Comparison of ENCODE assay signal across 1 cellular context in the genomic region with DNA sequence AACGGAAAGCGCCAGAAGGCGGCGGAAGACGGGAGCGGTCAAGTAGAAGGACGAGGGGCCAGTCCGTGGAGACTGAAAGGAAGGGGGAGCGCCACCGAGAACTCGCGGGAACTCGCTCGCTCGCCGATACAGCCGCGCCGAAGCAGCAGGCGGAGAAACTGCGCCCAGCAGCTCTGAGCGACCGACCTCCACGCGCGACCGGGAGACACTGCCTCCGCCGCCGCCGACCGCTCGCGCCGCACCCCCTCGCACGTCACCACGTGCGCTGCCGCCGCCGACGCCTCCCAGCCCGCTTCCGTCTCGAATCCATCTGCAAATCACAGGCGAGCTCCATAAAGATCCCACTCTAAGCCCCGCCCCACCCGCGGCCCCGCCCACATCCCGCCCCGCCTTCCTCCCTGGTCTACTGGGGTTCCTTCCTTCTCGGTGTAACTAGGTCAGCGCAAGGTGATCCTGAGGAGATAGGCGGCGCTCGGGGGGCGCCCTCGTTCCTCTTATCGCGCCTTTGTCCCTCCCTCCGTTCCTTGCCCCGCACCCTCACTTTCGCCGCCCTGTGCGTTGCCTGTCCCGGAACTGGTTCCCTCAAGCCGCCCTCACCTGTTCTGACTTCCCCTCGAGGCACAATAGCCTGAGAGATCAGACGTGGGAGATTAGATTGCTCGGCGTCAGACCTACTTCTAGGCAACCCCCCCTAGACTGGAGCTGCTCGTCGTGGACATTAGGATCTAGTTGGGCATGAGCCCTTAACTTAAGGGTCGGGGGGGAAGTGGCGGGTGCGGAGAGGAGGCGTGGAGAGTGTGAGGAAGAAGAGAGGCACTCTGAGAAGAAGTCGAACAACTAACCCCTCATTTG.
TF ChIP-seq lines count a peak whose summit lies in the region.

A gene (minus strand): TSS at position 210 of the 852 bp plus-strand sequence. CDS start 7,750 bp downstream, outside the sequence.

TF ChIP-seq in HepG2, 621 proteins besides CTCF, POLR2A, EP300 and RAD21 (continued from another document and continues in another):
- TF ChIP-seq, protein P1, sequence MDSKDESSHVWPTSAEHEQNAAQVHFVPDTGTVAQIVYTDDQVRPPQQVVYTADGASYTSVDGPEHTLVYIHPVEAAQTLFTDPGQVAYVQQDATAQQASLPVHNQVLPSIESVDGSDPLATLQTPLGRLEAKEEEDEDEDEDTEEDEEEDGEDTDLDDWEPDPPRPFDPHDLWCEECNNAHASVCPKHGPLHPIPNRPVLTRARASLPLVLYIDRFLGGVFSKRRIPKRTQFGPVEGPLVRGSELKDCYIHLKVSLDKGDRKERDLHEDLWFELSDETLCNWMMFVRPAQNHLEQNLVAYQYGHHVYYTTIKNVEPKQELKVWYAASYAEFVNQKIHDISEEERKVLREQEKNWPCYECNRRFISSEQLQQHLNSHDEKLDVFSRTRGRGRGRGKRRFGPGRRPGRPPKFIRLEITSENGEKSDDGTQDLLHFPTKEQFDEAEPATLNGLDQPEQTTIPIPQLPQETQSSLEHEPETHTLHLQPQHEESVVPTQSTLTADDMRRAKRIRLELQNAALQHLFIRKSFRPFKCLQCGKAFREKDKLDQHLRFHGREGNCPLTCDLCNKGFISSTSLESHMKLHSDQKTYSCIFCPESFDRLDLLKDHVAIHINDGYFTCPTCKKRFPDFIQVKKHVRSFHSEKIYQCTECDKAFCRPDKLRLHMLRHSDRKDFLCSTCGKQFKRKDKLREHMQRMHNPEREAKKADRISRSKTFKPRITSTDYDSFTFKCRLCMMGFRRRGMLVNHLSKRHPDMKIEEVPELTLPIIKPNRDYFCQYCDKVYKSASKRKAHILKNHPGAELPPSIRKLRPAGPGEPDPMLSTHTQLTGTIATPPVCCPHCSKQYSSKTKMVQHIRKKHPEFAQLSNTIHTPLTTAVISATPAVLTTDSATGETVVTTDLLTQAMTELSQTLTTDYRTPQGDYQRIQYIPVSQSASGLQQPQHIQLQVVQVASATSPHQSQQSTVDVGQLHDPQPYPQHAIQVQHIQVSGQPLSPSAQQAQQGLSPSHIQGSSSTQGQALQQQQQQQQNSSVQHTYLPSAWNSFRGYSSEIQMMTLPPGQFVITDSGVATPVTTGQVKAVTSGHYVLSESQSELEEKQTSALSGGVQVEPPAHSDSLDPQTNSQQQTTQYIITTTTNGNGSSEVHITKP (CRISPR knock-in tag; IDR thresholded peaks at IDR 0.05; ENCODE audit: low read depth), result no peak; the same call in 1 of the 2 replicates
- TF ChIP-seq GATA4 (IDR thresholded peaks at IDR 0.05; ENCODE audit: borderline replicate concordance, low read depth), result 0 out of 2 replicates have a peak, but pooled peaks have one; percentile 59
- TF ChIP-seq, protein P2, sequence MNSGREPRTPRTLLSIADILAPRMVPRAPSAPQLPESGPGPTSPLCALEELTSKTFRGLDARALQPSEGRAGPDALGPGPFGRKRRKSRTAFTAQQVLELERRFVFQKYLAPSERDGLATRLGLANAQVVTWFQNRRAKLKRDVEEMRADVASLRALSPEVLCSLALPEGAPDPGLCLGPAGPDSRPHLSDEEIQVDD (CRISPR knock-in tag; IDR thresholded peaks at IDR 0.05; ENCODE audit: borderline replicate concordance), result peak; percentile 30; the same call in 1 of the 2 replicates
- TF ChIP-seq HNF4A (CRISPR knock-in tag; IDR thresholded peaks at IDR 0.05), result no peak
- TF ChIP-seq PHF5A (CRISPR knock-in tag; IDR thresholded peaks at IDR 0.05; ENCODE audit: low read depth, unreplicated experiment), result peak; percentile 16
- peak; percentile 94 for TF ChIP-seq MXI1 (IDR thresholded peaks at IDR 0.05; ENCODE audit: borderline replicate concordance, low read depth, low read length)
- TF ChIP-seq, protein P3, sequence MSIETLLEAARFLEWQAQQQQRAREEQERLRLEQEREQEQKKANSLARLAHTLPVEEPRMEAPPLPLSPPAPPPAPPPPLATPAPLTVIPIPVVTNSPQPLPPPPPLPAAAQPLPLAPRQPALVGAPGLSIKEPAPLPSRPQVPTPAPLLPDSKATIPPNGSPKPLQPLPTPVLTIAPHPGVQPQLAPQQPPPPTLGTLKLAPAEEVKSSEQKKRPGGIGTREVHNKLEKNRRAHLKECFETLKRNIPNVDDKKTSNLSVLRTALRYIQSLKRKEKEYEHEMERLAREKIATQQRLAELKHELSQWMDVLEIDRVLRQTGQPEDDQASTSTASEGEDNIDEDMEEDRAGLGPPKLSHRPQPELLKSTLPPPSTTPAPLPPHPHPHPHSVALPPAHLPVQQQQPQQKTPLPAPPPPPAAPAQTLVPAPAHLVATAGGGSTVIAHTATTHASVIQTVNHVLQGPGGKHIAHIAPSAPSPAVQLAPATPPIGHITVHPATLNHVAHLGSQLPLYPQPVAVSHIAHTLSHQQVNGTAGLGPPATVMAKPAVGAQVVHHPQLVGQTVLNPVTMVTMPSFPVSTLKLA (IDR thresholded peaks at IDR 0.05), result peak; percentile 67
- no peak; the same call in 1 of the 2 replicates for TF ChIP-seq CBFB (CRISPR knock-in tag; IDR thresholded peaks at IDR 0.05)
- TF ChIP-seq TOPORS (CRISPR knock-in tag; IDR thresholded peaks at IDR 0.05), result no peak
- TF ChIP-seq SRY (CRISPR knock-in tag; IDR thresholded peaks at IDR 0.05), result 0 out of 2 replicates have a peak, but pooled peaks have one; percentile 17
- TF ChIP-seq, protein P4, sequence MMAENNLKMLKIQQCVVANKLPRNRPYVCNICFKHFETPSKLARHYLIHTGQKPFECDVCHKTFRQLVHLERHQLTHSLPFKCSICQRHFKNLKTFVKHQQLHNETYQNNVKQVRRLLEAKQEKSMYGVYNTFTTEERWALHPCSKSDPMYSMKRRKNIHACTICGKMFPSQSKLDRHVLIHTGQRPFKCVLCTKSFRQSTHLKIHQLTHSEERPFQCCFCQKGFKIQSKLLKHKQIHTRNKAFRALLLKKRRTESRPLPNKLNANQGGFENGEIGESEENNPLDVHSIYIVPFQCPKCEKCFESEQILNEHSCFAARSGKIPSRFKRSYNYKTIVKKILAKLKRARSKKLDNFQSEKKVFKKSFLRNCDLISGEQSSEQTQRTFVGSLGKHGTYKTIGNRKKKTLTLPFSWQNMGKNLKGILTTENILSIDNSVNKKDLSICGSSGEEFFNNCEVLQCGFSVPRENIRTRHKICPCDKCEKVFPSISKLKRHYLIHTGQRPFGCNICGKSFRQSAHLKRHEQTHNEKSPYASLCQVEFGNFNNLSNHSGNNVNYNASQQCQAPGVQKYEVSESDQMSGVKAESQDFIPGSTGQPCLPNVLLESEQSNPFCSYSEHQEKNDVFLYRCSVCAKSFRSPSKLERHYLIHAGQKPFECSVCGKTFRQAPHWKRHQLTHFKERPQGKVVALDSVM (CRISPR knock-in tag; IDR thresholded peaks at IDR 0.05), result peak; percentile 16; the same call in 1 of the 2 replicates
- no peak for TF ChIP-seq ZNF660 (CRISPR knock-in tag; IDR thresholded peaks at IDR 0.05; ENCODE audit: borderline replicate concordance, low read depth)
- TF ChIP-seq, protein P5, sequence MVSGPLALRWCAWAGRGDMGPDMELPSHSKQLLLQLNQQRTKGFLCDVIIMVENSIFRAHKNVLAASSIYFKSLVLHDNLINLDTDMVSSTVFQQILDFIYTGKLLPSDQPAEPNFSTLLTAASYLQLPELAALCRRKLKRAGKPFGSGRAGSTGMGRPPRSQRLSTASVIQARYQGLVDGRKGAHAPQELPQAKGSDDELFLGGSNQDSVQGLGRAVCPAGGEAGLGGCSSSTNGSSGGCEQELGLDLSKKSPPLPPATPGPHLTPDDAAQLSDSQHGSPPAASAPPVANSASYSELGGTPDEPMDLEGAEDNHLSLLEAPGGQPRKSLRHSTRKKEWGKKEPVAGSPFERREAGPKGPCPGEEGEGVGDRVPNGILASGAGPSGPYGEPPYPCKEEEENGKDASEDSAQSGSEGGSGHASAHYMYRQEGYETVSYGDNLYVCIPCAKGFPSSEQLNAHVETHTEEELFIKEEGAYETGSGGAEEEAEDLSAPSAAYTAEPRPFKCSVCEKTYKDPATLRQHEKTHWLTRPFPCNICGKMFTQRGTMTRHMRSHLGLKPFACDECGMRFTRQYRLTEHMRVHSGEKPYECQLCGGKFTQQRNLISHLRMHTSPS (CRISPR knock-in tag; IDR thresholded peaks at IDR 0.05; ENCODE audit: low read depth), result no peak
- no peak for TF ChIP-seq MIER2 (CRISPR knock-in tag; IDR thresholded peaks at IDR 0.05)
- TF ChIP-seq ZNF24 (IDR thresholded peaks at IDR 0.05), result no peak
- no peak for TF ChIP-seq ZNF720 (CRISPR knock-in tag; IDR thresholded peaks at IDR 0.05)
- no peak; the same call in 1 of the 2 replicates for TF ChIP-seq ZNF790 (CRISPR knock-in tag; IDR thresholded peaks at IDR 0.05; ENCODE audit: borderline replicate concordance)
- TF ChIP-seq ZNF501 (CRISPR knock-in tag; IDR thresholded peaks at IDR 0.05), result peak; percentile 17; the same call in 1 of the 2 replicates
- 0 out of 2 replicates have a peak, but pooled peaks have one; percentile 51 for TF ChIP-seq DNMT1 (CRISPR knock-in tag; IDR thresholded peaks at IDR 0.05)
- TF ChIP-seq ZFP82 (CRISPR knock-in tag; IDR thresholded peaks at IDR 0.05; ENCODE audit: borderline replicate concordance), result no peak
- TF ChIP-seq POLR2G (IDR thresholded peaks at IDR 0.05; ENCODE audit: low read depth, low read length), result peak; percentile 79
- peak; percentile 47 for TF ChIP-seq CREB1 (IDR thresholded peaks at IDR 0.05)
- no peak for TF ChIP-seq CREB1 (CRISPR knock-in tag; IDR thresholded peaks at IDR 0.05)
- TF ChIP-seq, protein P6, sequence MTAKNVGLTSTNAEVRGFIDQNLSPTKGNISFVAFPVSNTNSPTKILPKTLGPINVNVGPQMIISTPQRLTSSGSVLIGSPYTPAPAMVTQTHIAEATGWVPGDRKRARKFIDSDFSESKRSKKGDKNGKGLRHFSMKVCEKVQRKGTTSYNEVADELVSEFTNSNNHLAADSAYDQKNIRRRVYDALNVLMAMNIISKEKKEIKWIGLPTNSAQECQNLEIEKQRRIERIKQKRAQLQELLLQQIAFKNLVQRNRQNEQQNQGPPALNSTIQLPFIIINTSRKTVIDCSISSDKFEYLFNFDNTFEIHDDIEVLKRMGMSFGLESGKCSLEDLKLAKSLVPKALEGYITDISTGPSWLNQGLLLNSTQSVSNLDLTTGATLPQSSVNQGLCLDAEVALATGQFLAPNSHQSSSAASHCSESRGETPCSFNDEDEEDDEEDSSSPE (CRISPR knock-in tag; IDR thresholded peaks at IDR 0.05), result peak; percentile 66; the same call in 1 of the 2 replicates
- TF ChIP-seq NAIF1 (CRISPR knock-in tag; IDR thresholded peaks at IDR 0.05; ENCODE audit: borderline replicate concordance), result peak; percentile 66
- TF ChIP-seq ATF1 (CRISPR knock-in tag; IDR thresholded peaks at IDR 0.05), result no peak
- TF ChIP-seq PTBP1 (IDR thresholded peaks at IDR 0.05; ENCODE audit: low read depth, low read length, poor library complexity, severe bottlenecking), result no peak
- no peak for TF ChIP-seq PLRG1 (conservative IDR thresholded peaks at IDR 0.05)
- TF ChIP-seq CBX5 (CRISPR knock-in tag; IDR thresholded peaks at IDR 0.05; ENCODE audit: borderline replicate concordance), result no peak
- TF ChIP-seq, protein P7, sequence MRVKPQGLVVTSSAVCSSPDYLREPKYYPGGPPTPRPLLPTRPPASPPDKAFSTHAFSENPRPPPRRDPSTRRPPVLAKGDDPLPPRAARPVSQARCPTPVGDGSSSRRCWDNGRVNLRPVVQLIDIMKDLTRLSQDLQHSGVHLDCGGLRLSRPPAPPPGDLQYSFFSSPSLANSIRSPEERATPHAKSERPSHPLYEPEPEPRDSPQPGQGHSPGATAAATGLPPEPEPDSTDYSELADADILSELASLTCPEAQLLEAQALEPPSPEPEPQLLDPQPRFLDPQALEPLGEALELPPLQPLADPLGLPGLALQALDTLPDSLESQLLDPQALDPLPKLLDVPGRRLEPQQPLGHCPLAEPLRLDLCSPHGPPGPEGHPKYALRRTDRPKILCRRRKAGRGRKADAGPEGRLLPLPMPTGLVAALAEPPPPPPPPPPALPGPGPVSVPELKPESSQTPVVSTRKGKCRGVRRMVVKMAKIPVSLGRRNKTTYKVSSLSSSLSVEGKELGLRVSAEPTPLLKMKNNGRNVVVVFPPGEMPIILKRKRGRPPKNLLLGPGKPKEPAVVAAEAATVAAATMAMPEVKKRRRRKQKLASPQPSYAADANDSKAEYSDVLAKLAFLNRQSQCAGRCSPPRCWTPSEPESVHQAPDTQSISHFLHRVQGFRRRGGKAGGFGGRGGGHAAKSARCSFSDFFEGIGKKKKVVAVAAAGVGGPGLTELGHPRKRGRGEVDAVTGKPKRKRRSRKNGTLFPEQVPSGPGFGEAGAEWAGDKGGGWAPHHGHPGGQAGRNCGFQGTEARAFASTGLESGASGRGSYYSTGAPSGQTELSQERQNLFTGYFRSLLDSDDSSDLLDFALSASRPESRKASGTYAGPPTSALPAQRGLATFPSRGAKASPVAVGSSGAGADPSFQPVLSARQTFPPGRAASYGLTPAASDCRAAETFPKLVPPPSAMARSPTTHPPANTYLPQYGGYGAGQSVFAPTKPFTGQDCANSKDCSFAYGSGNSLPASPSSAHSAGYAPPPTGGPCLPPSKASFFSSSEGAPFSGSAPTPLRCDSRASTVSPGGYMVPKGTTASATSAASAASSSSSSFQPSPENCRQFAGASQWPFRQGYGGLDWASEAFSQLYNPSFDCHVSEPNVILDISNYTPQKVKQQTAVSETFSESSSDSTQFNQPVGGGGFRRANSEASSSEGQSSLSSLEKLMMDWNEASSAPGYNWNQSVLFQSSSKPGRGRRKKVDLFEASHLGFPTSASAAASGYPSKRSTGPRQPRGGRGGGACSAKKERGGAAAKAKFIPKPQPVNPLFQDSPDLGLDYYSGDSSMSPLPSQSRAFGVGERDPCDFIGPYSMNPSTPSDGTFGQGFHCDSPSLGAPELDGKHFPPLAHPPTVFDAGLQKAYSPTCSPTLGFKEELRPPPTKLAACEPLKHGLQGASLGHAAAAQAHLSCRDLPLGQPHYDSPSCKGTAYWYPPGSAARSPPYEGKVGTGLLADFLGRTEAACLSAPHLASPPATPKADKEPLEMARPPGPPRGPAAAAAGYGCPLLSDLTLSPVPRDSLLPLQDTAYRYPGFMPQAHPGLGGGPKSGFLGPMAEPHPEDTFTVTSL (CRISPR knock-in tag; IDR thresholded peaks at IDR 0.05; ENCODE audit: borderline replicate concordance), result no peak
- no peak for TF ChIP-seq ZFP36L2 (CRISPR knock-in tag; IDR thresholded peaks at IDR 0.05)
- peak; percentile 86 for TF ChIP-seq ZNF138 (CRISPR knock-in tag; IDR thresholded peaks at IDR 0.05; ENCODE audit: low read depth)
- no peak for TF ChIP-seq RBM39 (IDR thresholded peaks at IDR 0.05; ENCODE audit: low read depth, low read length, poor library complexity, severe bottlenecking)
- TF ChIP-seq KAT8 (CRISPR knock-in tag; IDR thresholded peaks at IDR 0.05), result peak; percentile 57
- TF ChIP-seq RFX5 (IDR thresholded peaks at IDR 0.05; ENCODE audit: low read depth, low read length), result no peak
- TF ChIP-seq ZNF430 (CRISPR knock-in tag; IDR thresholded peaks at IDR 0.05), result peak; percentile 72
- peak; percentile 82; the same call in 1 of the 2 replicates for TF ChIP-seq ZNF256 (CRISPR knock-in tag; conservative IDR thresholded peaks at IDR 0.05)
- TF ChIP-seq MYC (CRISPR knock-in tag; IDR thresholded peaks at IDR 0.05; ENCODE audit: borderline replicate concordance), result peak; percentile 92
- TF ChIP-seq, protein P8, sequence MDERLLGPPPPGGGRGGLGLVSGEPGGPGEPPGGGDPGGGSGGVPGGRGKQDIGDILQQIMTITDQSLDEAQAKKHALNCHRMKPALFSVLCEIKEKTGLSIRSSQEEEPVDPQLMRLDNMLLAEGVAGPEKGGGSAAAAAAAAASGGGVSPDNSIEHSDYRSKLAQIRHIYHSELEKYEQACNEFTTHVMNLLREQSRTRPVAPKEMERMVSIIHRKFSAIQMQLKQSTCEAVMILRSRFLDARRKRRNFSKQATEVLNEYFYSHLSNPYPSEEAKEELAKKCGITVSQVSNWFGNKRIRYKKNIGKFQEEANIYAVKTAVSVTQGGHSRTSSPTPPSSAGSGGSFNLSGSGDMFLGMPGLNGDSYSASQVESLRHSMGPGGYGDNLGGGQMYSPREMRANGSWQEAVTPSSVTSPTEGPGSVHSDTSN (CRISPR knock-in tag; IDR thresholded peaks at IDR 0.05), result no peak
- TF ChIP-seq NONO (IDR thresholded peaks at IDR 0.05), result no peak
- TF ChIP-seq NONO (CRISPR knock-in tag; conservative IDR thresholded peaks at IDR 0.05), result peak; percentile 43; the same call in 1 of the 2 replicates
- peak; percentile 79; the same call in 1 of the 2 replicates for TF ChIP-seq KDM5B (CRISPR knock-in tag; IDR thresholded peaks at IDR 0.05; ENCODE audit: borderline replicate concordance)
